In the genomic region with DNA sequence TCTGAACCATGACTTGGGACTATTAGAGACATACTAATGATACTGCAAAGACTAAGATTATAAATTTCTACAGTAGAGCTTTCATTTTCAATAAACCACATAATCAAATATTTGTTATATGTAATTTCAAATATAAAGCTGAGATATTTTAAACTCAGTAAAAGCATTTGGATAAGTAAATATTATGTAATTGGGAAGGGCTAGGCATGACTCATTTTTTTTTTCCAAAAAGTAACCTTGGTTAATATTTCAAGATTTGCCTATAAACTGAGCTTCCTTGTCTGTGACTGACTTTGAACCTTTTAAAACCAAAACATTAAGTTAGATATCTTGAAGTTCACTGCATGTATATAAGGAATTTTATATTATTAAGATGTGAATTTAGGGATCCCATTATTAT, we compare ENCODE assay signal across 24 cellular contexts.
"Had no signal": no experiment of that assay in that cellular context is flagged by ENCODE, and none has a peak within 500 bp of the region (broad histone marks: within the 10 kb centered on the region; RNA-seq: fewer than 3 reads in every experiment).

No MANE protein-coding gene starts in this region.

- DNase-seq: effector CD8-positive, alpha-beta T cell; endodermal cell; foreskin melanocyte; hypothalamus; immature natural killer cell; right cardiac atrium; sigmoid colon; spleen; stimulated activated CD4-positive, alpha-beta T cell treated with anti-CD3 and anti-CD28 coated beads, Interleukin-4, amount 100 ng/mL, for 4 hours; stimulated activated naive CD4-positive, alpha-beta T cell; stimulated activated naive CD8-positive, alpha-beta T cell treated with anti-CD3 and anti-CD28 coated beads, Interleukin-15, amount 100 ng/mL, for 72 hours; transverse colon; upper lobe of right lung; uterus had no signal

- H3K36me3 ChIP-seq: neutrophil, prostate gland, sigmoid colon, spleen, suprapubic skin, transverse colon, upper lobe of right lung, uterus had no signal

- H3K27ac Mint-ChIP-seq: endodermal cell; immature natural killer cell; memory B cell; natural killer cell treated with Interleukin-12 subunit alpha and Interleukin-12 subunit beta and Interleukin-15 and Interleukin-18, amount 100 ng/mL, for 72 hours; stimulated activated naive CD8-positive, alpha-beta T cell treated with anti-CD3 and anti-CD28 coated beads, Interleukin-15, amount 100 ng/mL, for 72 hours had no signal

- FAIRE-seq: colon, keratinocyte had no signal

- ATAC-seq: esophagus mucosa; natural killer cell treated with Interleukin-12 subunit alpha and Interleukin-12 subunit beta and Interleukin-15 and Interleukin-18, amount 100 ng/mL, for 72 hours; stimulated activated naive CD8-positive, alpha-beta T cell treated with anti-CD3 and anti-CD28 coated beads, Interleukin-15, amount 100 ng/mL, for 72 hours; upper lobe of right lung had no signal

- H3K4me1 Mint-ChIP-seq: endodermal cell; immature natural killer cell; stimulated activated naive CD8-positive, alpha-beta T cell treated with anti-CD3 and anti-CD28 coated beads, Interleukin-15, amount 100 ng/mL, for 72 hours had no signal

- H3K4me3 ChIP-seq: lung, prostate gland, sigmoid colon, spleen, suprapubic skin, transverse colon, upper lobe of right lung, uterus had no signal

- H3K27me3 Mint-ChIP-seq: memory B cell; natural killer cell treated with Interleukin-12 subunit alpha and Interleukin-12 subunit beta and Interleukin-15 and Interleukin-18, amount 100 ng/mL, for 72 hours; stimulated activated naive CD8-positive, alpha-beta T cell treated with anti-CD3 and anti-CD28 coated beads, Interleukin-15, amount 100 ng/mL, for 72 hours had no signal

- H3K4me3 Mint-ChIP-seq: endodermal cell; immature natural killer cell; memory B cell; natural killer cell treated with Interleukin-12 subunit alpha and Interleukin-12 subunit beta and Interleukin-15 and Interleukin-18, amount 100 ng/mL, for 72 hours; neural crest cell; stimulated activated naive CD8-positive, alpha-beta T cell treated with anti-CD3 and anti-CD28 coated beads, Interleukin-15, amount 100 ng/mL, for 72 hours had no signal

- H3K36me3 Mint-ChIP-seq: immature natural killer cell; memory B cell; natural killer cell treated with Interleukin-12 subunit alpha and Interleukin-12 subunit beta and Interleukin-15 and Interleukin-18, amount 100 ng/mL, for 72 hours had no signal

- H3K27me3 ChIP-seq: neutrophil, sigmoid colon, spleen, suprapubic skin, transverse colon, upper lobe of right lung, uterus had no signal

- H3K9me3 Mint-ChIP-seq: endodermal cell; memory B cell; neural crest cell; stimulated activated naive CD8-positive, alpha-beta T cell treated with anti-CD3 and anti-CD28 coated beads, Interleukin-15, amount 100 ng/mL, for 72 hours had no signal
